Comparison of ENCODE assay signal across 10 cellular contexts in genomic region chr5:16508730-16509531, GRCh38. TPM values are rescaled to one million over a fixed set of nuclear protein-coding genes. Genes with fewer than 3 reads are reported as not detected.
DNase-seq lines count a peak whose midpoint lies in the region; ATAC-seq and TF ChIP-seq lines count a peak whose summit lies in the region.
"Had no signal": no experiment of that assay in that cellular context is flagged by ENCODE, and none has a peak within 500 bp of the region (broad histone marks: within the 10 kb centered on the region; RNA-seq: fewer than 3 reads in every experiment).

No MANE protein-coding gene starts in this region.

- TF ChIP-seq CTCF in heart right ventricle (IDR thresholded peaks at IDR 0.05), result no peak

- peak overlapping the region; percentile 15; the same call in 1 of the 2 replicates for H3K9ac ChIP-seq in GM23248

- ATAC-seq in heart right ventricle, result peak; percentile 84 to 95 (median 94)
- no peak for ATAC-seq in natural killer cell treated with Interleukin-12 subunit alpha and Interleukin-12 subunit beta and Interleukin-15 and Interleukin-18, amount 100 ng/mL, for 72 hours

- H3K4me1 ChIP-seq in GM23248 (ENCODE audit: insufficient read depth) (peaks cover 26% of the 10 kb centered on the region), heart right ventricle (peaks cover 0 to 25% (median 7%) of the 10 kb centered on the region in 9 donors)

- H3K9me3 ChIP-seq in GM23248 (ENCODE audit: low read depth) (no peaks in the 10 kb centered on the region), heart right ventricle (no peaks in the 10 kb centered on the region)

- intact Hi-C loops in heart right ventricle (cut with DNase I), result loop anchor here in 4 of 10 donors (2.0 to 5.0 kb wide), 4 partner anchors 33 to 43 kb away; no protein-coding TSS in a partner anchor

- no peaks in the 10 kb centered on the region for H3K9me2 ChIP-seq in GM23248 (ENCODE audit: insufficient read depth)

- peaks cover 17% of the 10 kb centered on the region for H3F3A ChIP-seq in GM23248 (ENCODE audit: insufficient read depth)

- H3K27ac ChIP-seq in GM23248 (peak overlapping the region; percentile 47), heart right ventricle (peak overlapping the region; percentile 57 to 96 (median 88))

- H2AFZ ChIP-seq in GM23248, result peak overlapping the region; percentile 83

- DNase-seq in GM23248, result peak; percentile 65
- DNase-seq in SHP77 (lab: John Stamatoyannopoulos, UW), result peak; percentile 69 to 71
- peak; percentile 74 to 75 for DNase-seq in heart right ventricle
- peak; percentile 39 for DNase-seq in retina
- DNase-seq in NCI-H748 treated with DMSO at 0.1 percent for 48 hours (lab: John Stamatoyannopoulos, UW), result no peak
- no peak for DNase-seq in activated T-cell treated with anti-CD3 and anti-CD28 coated beads, Interleukin-2, amount 50 U/mL, for 48 hours
- no peak for DNase-seq in natural killer cell treated with Interleukin-12 subunit alpha and Interleukin-12 subunit beta and Interleukin-15 and Interleukin-18, amount 100 ng/mL, for 72 hours (ENCODE audit: low spot score)
- no peak for DNase-seq in NCI-H1092 (lab: John Stamatoyannopoulos, UW)
- DNase-seq: activated B cell treated with CpG ODN at 0.5 μM for 24 hours; stimulated activated CD4-positive, alpha-beta T cell treated with anti-CD3 and anti-CD28 coated beads, Interleukin-2, amount 100 ng/mL, for 48 hours had no signal

- H3K36me3 Mint-ChIP-seq in natural killer cell treated with Interleukin-12 subunit alpha and Interleukin-12 subunit beta and Interleukin-15 and Interleukin-18, amount 100 ng/mL, for 72 hours, result no peaks in the 10 kb centered on the region

- H3K79me2 ChIP-seq in GM23248 (ENCODE audit: insufficient read depth), result no peaks in the 10 kb centered on the region

- H3K4me2 ChIP-seq in GM23248 (ENCODE audit: unreplicated experiment), result peak overlapping the region; percentile 52

- in situ Hi-C loops in GM23248 (cut with MboI), result no loop called here

- no peaks in the 10 kb centered on the region for H3K27me3 ChIP-seq in GM23248 (replicated peaks; ENCODE audit: insufficient read depth)
- no peaks in the 10 kb centered on the region for H3K27me3 ChIP-seq in heart right ventricle

- WGBS in GM23248 (ENCODE audit: low coverage in 1 of 2, low lambda C conversion rate in 2 of 2, missing lambda C conversion rate in 2 of 2), 2 experiments, result 17 to 22% methylated on average over 15 of the region's 15 CpGs
- WGBS in heart right ventricle, 2 donors, result 26% methylated on average over 15 of the region's 15 CpGs

- H3K27me3 Mint-ChIP-seq in natural killer cell treated with Interleukin-12 subunit alpha and Interleukin-12 subunit beta and Interleukin-15 and Interleukin-18, amount 100 ng/mL, for 72 hours, result peaks cover 2 to 5% of the 10 kb centered on the region in 2 donors
- H3K27me3 Mint-ChIP-seq: activated B cell treated with CpG ODN at 0.5 μM for 24 hours had no signal

- H3K4me3 ChIP-seq in GM23248, result peak overlapping the region; percentile 12
- peak overlapping the region; percentile 4 to 60 (median 48) for H3K4me3 ChIP-seq in heart right ventricle

- H4K20me1 ChIP-seq in GM23248 (ENCODE audit: insufficient read depth), result no peaks in the 10 kb centered on the region

- H3K36me3 ChIP-seq in GM23248 (ENCODE audit: low read depth) (no peaks in the 10 kb centered on the region), heart right ventricle (no peaks in the 10 kb centered on the region)

- no peak overlapping the region for H3K27ac Mint-ChIP-seq in natural killer cell treated with Interleukin-12 subunit alpha and Interleukin-12 subunit beta and Interleukin-15 and Interleukin-18, amount 100 ng/mL, for 72 hours
- H3K27ac Mint-ChIP-seq: activated B cell treated with CpG ODN at 0.5 μM for 24 hours had no signal

- H3K4me1 Mint-ChIP-seq in natural killer cell treated with Interleukin-12 subunit alpha and Interleukin-12 subunit beta and Interleukin-15 and Interleukin-18, amount 100 ng/mL, for 72 hours (ENCODE audit: low read depth in 2 of 2), result no peaks in the 10 kb centered on the region

- H3K4me3 Mint-ChIP-seq in natural killer cell treated with Interleukin-12 subunit alpha and Interleukin-12 subunit beta and Interleukin-15 and Interleukin-18, amount 100 ng/mL, for 72 hours, result no peak overlapping the region
- H3K4me3 Mint-ChIP-seq: activated B cell treated with CpG ODN at 0.5 μM for 24 hours had no signal

- no peaks in the 10 kb centered on the region for H3K9me3 Mint-ChIP-seq in natural killer cell treated with Interleukin-12 subunit alpha and Interleukin-12 subunit beta and Interleukin-15 and Interleukin-18, amount 100 ng/mL, for 72 hours
- H3K9me3 Mint-ChIP-seq: activated B cell treated with CpG ODN at 0.5 μM for 24 hours had no signal

RNA-seq across cellular contexts. Expression of gene ZNF622, which starts 43.3 kb away (rescaled TPM):
- 50.7 and 58.1 TPM in 2 replicates for total RNA-seq in GM23248 (2014; rRNA removed; shearing (Covaris generic))
- polyA plus RNA-seq in GM23248 (2016; fragmentation: Nextera tagmentation; extraction: Ambion mirVana) (52.1 and 54.6 TPM in 2 replicates), heart right ventricle (100 to 1,000 TPM in 1 of 2 donors, 10 to 100 TPM in 1; 29.6 to 103 TPM)
- 10 to 100 TPM; 41.9 to 74.0 (median 54.9) TPM for total RNA-seq in heart right ventricle
- 10 to 100 TPM; 38.4 to 47.9 TPM for total RNA-seq in natural killer cell treated with Interleukin-12 subunit alpha and Interleukin-12 subunit beta and Interleukin-15 and Interleukin-18, amount 100 ng/mL, for 72 hours

Comparison
In these comparisons a context has a peak if more than half of its experiments do, and no peak if none do; other contexts are left out.
1. DNase-seq: peak in GM23248 (single experiment), SHP77 (2 of 2), heart right ventricle (2 of 2) and retina (single experiment); none in NCI-H748 treated with DMSO at 0.1 percent for 48 hours (single experiment), activated T-cell treated with anti-CD3 and anti-CD28 coated beads, Interleukin-2, amount 50 U/mL, for 48 hours (0 of 2), natural killer cell treated with Interleukin-12 subunit alpha and Interleukin-12 subunit beta and Interleukin-15 and Interleukin-18, amount 100 ng/mL, for 72 hours (single experiment) and NCI-H1092 (single experiment).
2. ATAC-seq: peak in heart right ventricle (8 of 8); none in natural killer cell treated with Interleukin-12 subunit alpha and Interleukin-12 subunit beta and Interleukin-15 and Interleukin-18, amount 100 ng/mL, for 72 hours (0 of 2).